In genomic region chr22:24232725-24233124, GRCh38 we compare ENCODE assay signal across 28 cellular contexts. TPM values are rescaled to one million over a fixed set of nuclear protein-coding genes. Genes with fewer than 3 reads are reported as not detected.
"Had no signal": no experiment of that assay in that cellular context is flagged by ENCODE, and none has a peak within 500 bp of the region (broad histone marks: within the 10 kb centered on the region; RNA-seq: fewer than 3 reads in every experiment).

No MANE protein-coding gene starts in this region.

- H3K27ac ChIP-seq: coronary artery, epithelial cell of prostate, esophagus muscularis mucosa, foreskin keratinocyte, heart right ventricle, lower lobe of right lung, prostate gland, right atrium auricular region, sigmoid colon, testis, tibial artery, upper lobe of left lung, uterus had no signal

- ATAC-seq: foreskin keratinocyte; stimulated activated memory B cell treated with anti-CD40 and anti-IgM and Interleukin-4, amounts not matched to agents 10 μg/mL and 1 μg/mL and 100 μg/mL, for 72 hours; stimulated activated naive CD8-positive, alpha-beta T cell treated with anti-CD3 and anti-CD28 coated beads, Interleukin-15, Interleukin-2, amounts not matched to agents 100 U/mL and 50 U/mL, for 24 hours had no signal

- H3K4me3 ChIP-seq: coronary artery, esophagus muscularis mucosa, heart right ventricle, lower lobe of right lung, prostate gland, right atrium auricular region, sigmoid colon, testis, tibial artery, upper lobe of left lung, uterus had no signal

- H3K9me3 Mint-ChIP-seq: immature natural killer cell; memory B cell; naive B cell; natural killer cell treated with Interleukin-12 subunit alpha and Interleukin-12 subunit beta and Interleukin-15 and Interleukin-18, amount 100 ng/mL, for 72 hours; stimulated activated memory B cell treated with anti-CD40 and anti-IgM and Interleukin-4, amounts not matched to agents 10 μg/mL and 1 μg/mL and 100 μg/mL, for 72 hours had no signal

- H3K27me3 Mint-ChIP-seq: memory B cell had no signal

- DNase-seq: endodermal cell; foreskin keratinocyte; glutamatergic neuron; heart right ventricle; hippocampal formation; immature natural killer cell; islet precursor cell; left ventricle myocardium superior; lower lobe of right lung; naive B cell; sigmoid colon; stimulated activated CD4-positive, alpha-beta T cell treated with anti-CD3 and anti-CD28 coated beads, Interleukin-2, amount 100 ng/mL, for 24 hours; stimulated activated CD4-positive, alpha-beta T cell treated with anti-CD3 and anti-CD28 coated beads, Interleukin-4, amount 100 ng/mL, for 24 hours; stimulated activated naive CD8-positive, alpha-beta T cell treated with anti-CD3 and anti-CD28 coated beads, Interleukin-15, Interleukin-2, amounts not matched to agents 100 U/mL and 50 U/mL, for 24 hours; substantia nigra; testis; tibial artery; uterus had no signal

- H3K27me3 ChIP-seq: esophagus muscularis mucosa, foreskin keratinocyte, heart right ventricle, right atrium auricular region, sigmoid colon, testis, tibial artery, upper lobe of left lung, uterus had no signal

- H3K4me1 Mint-ChIP-seq: neural crest cell had no signal

- H3K27ac Mint-ChIP-seq: endodermal cell; immature natural killer cell; memory B cell; natural killer cell treated with Interleukin-12 subunit alpha and Interleukin-12 subunit beta and Interleukin-15 and Interleukin-18, amount 100 ng/mL, for 72 hours; stimulated activated memory B cell treated with anti-CD40 and anti-IgM and Interleukin-4, amounts not matched to agents 10 μg/mL and 1 μg/mL and 100 μg/mL, for 72 hours had no signal

- H3K36me3 ChIP-seq: lower lobe of right lung, prostate gland, sigmoid colon, uterus had no signal

- H3K9me3 ChIP-seq: esophagus muscularis mucosa, lower lobe of right lung, prostate gland, right atrium auricular region, sigmoid colon, testis, tibial artery, upper lobe of left lung, uterus had no signal

- H3K4me3 Mint-ChIP-seq: endodermal cell; immature natural killer cell; memory B cell; naive B cell; natural killer cell treated with Interleukin-12 subunit alpha and Interleukin-12 subunit beta and Interleukin-15 and Interleukin-18, amount 100 ng/mL, for 72 hours; neural crest cell; stimulated activated memory B cell treated with anti-CD40 and anti-IgM and Interleukin-4, amounts not matched to agents 10 μg/mL and 1 μg/mL and 100 μg/mL, for 72 hours had no signal

- H3K36me3 Mint-ChIP-seq: immature natural killer cell; memory B cell; naive B cell; natural killer cell treated with Interleukin-12 subunit alpha and Interleukin-12 subunit beta and Interleukin-15 and Interleukin-18, amount 100 ng/mL, for 72 hours; stimulated activated memory B cell treated with anti-CD40 and anti-IgM and Interleukin-4, amounts not matched to agents 10 μg/mL and 1 μg/mL and 100 μg/mL, for 72 hours had no signal

- H3K4me1 ChIP-seq: esophagus muscularis mucosa, foreskin keratinocyte, lower lobe of right lung, prostate gland, sigmoid colon, testis, tibial artery, upper lobe of left lung, uterus had no signal

RNA-seq across cellular contexts. Expression of gene GGT5, which starts 12.2 kb away (rescaled TPM):
- total RNA-seq: foreskin keratinocyte had no signal
- polyA plus RNA-seq: foreskin keratinocyte, immature natural killer cell had no signal
